8 cellular contexts compared by ENCODE assay signal in genomic region chr20:17971571-17972013, GRCh38. TPM values are rescaled to one million over a fixed set of nuclear protein-coding genes. Genes with fewer than 3 reads are reported as not detected.
DNase-seq lines count a peak whose midpoint lies in the region; ATAC-seq and TF ChIP-seq lines count a peak whose summit lies in the region.

No MANE protein-coding gene starts in this region.

- H3K4me1 Mint-ChIP-seq in activated naive CD4-positive, alpha-beta T cell treated with anti-CD3 and anti-CD28 coated beads, Interleukin-2, amount 50 U/mL, for 24 hours: peaks cover 46% of the 10 kb centered on the region
- H3K4me1 Mint-ChIP-seq in activated CD8-positive, alpha-beta T cell treated with anti-CD3 and anti-CD28 coated beads for 36 hours (ENCODE audit: low read depth): peaks cover 27% of the 10 kb centered on the region
- H3K4me1 Mint-ChIP-seq in stimulated activated naive B cell treated with anti-CD40 and anti-IgM and Interleukin-4, amounts not matched to agents 10 μg/mL and 1 μg/mL and 100 μg/mL, for 72 hours: peaks cover 25 to 45% of the 10 kb centered on the region in 2 donors

- ATAC-seq in activated CD8-positive, alpha-beta T cell treated with anti-CD3 and anti-CD28 coated beads for 36 hours: no peak
- no peak for ATAC-seq in stimulated activated naive B cell treated with anti-CD40 and anti-IgM and Interleukin-4, amounts not matched to agents 10 μg/mL and 1 μg/mL and 100 μg/mL, for 72 hours (replicated peaks)
- no peak for ATAC-seq in GM21619 (IDR thresholded peaks at IDR 0.05; ENCODE audit: unreplicated experiment)

- H3K9me3 Mint-ChIP-seq in activated naive CD4-positive, alpha-beta T cell treated with anti-CD3 and anti-CD28 coated beads, Interleukin-2, amount 50 U/mL, for 24 hours: no peaks in the 10 kb centered on the region
- no peaks in the 10 kb centered on the region for H3K9me3 Mint-ChIP-seq in activated CD8-positive, alpha-beta T cell treated with anti-CD3 and anti-CD28 coated beads for 36 hours
- H3K9me3 Mint-ChIP-seq in stimulated activated naive B cell treated with anti-CD40 and anti-IgM and Interleukin-4, amounts not matched to agents 10 μg/mL and 1 μg/mL and 100 μg/mL, for 72 hours: no peaks in the 10 kb centered on the region

- peak overlapping the region; percentile 56 for H3K4me3 Mint-ChIP-seq in activated naive CD4-positive, alpha-beta T cell treated with anti-CD3 and anti-CD28 coated beads, Interleukin-2, amount 50 U/mL, for 24 hours
- H3K4me3 Mint-ChIP-seq in activated CD8-positive, alpha-beta T cell treated with anti-CD3 and anti-CD28 coated beads for 36 hours: peak overlapping the region; percentile 92
- peak overlapping the region; percentile 82 to 100 for H3K4me3 Mint-ChIP-seq in stimulated activated naive B cell treated with anti-CD40 and anti-IgM and Interleukin-4, amounts not matched to agents 10 μg/mL and 1 μg/mL and 100 μg/mL, for 72 hours

- H3K36me3 Mint-ChIP-seq in activated naive CD4-positive, alpha-beta T cell treated with anti-CD3 and anti-CD28 coated beads, Interleukin-2, amount 50 U/mL, for 24 hours: peaks cover 23% of the 10 kb centered on the region
- peaks cover 67% of the 10 kb centered on the region for H3K36me3 Mint-ChIP-seq in activated CD8-positive, alpha-beta T cell treated with anti-CD3 and anti-CD28 coated beads for 36 hours (ENCODE audit: low read depth)
- H3K36me3 Mint-ChIP-seq in stimulated activated naive B cell treated with anti-CD40 and anti-IgM and Interleukin-4, amounts not matched to agents 10 μg/mL and 1 μg/mL and 100 μg/mL, for 72 hours: peaks cover 47 to 60% of the 10 kb centered on the region in 2 donors

- CTCF ChIA-PET in activated CD8-positive, alpha-beta T cell treated with anti-CD3 and anti-CD28 coated beads for 36 hours (lab: Charles Lee): interaction anchor here (0.7 to 1.1 kb wide), 3 partner anchors 25 to 305 kb away, joined by 3 to 5 read pairs (median 4); partner anchors contain the start of gene RRBP1

- H3K27me3 Mint-ChIP-seq in activated naive CD4-positive, alpha-beta T cell treated with anti-CD3 and anti-CD28 coated beads, Interleukin-2, amount 50 U/mL, for 24 hours: no peaks in the 10 kb centered on the region
- no peaks in the 10 kb centered on the region for H3K27me3 Mint-ChIP-seq in activated CD8-positive, alpha-beta T cell treated with anti-CD3 and anti-CD28 coated beads for 36 hours
- no peaks in the 10 kb centered on the region for H3K27me3 Mint-ChIP-seq in stimulated activated naive B cell treated with anti-CD40 and anti-IgM and Interleukin-4, amounts not matched to agents 10 μg/mL and 1 μg/mL and 100 μg/mL, for 72 hours

- H3K4me3 ChIP-seq in iPS-11a (ENCODE audit: low read depth, low read length): peak overlapping the region; percentile 98

- no peak overlapping the region for H3K27ac Mint-ChIP-seq in activated naive CD4-positive, alpha-beta T cell treated with anti-CD3 and anti-CD28 coated beads, Interleukin-2, amount 50 U/mL, for 24 hours
- no peak overlapping the region for H3K27ac Mint-ChIP-seq in activated CD8-positive, alpha-beta T cell treated with anti-CD3 and anti-CD28 coated beads for 36 hours
- H3K27ac Mint-ChIP-seq in stimulated activated naive B cell treated with anti-CD40 and anti-IgM and Interleukin-4, amounts not matched to agents 10 μg/mL and 1 μg/mL and 100 μg/mL, for 72 hours: peak overlapping the region; percentile 91

- intact Hi-C loops in activated CD8-positive, alpha-beta T cell treated with anti-CD3 and anti-CD28 coated beads for 36 hours (cut with micrococcal nuclease): no loop called here

- DNase-seq in activated naive CD4-positive, alpha-beta T cell treated with anti-CD3 and anti-CD28 coated beads, Interleukin-2, amount 50 U/mL, for 16 hours: no peak
- no peak for DNase-seq in activated CD8-positive, alpha-beta T cell treated with anti-CD3 and anti-CD28 coated beads for 36 hours
- DNase-seq in stimulated activated naive B cell treated with anti-CD40 and anti-IgM and Interleukin-4, amounts not matched to agents 10 μg/mL and 1 μg/mL and 100 μg/mL, for 72 hours: no peak
- no peak for DNase-seq in midbrain (lab: John Stamatoyannopoulos, UW)
- no peak for DNase-seq in GM19238 (ENCODE audit: insufficient read length, low spot score)

- TF ChIP-seq CTCF in activated CD8-positive, alpha-beta T cell treated with anti-CD3 and anti-CD28 coated beads for 36 hours (IDR thresholded peaks at IDR 0.05): no peak

- POLR2A ChIA-PET in activated CD8-positive, alpha-beta T cell treated with anti-CD3 and anti-CD28 coated beads for 36 hours (lab: Charles Lee): interaction anchor here (1.1 to 1.3 kb wide), 2 partner anchors 12 to 18 kb away, joined by 3 to 4 read pairs; no protein-coding TSS in a partner anchor

RNA-seq across cellular contexts. Expression of gene MGME1, which starts 2.8 kb away (rescaled TPM):
- total RNA-seq in activated CD8-positive, alpha-beta T cell treated with anti-CD3 and anti-CD28 coated beads for 36 hours: 10 to 100 TPM; 28.2 to 30.5 TPM

RNA-seq across cellular contexts. Expression of gene SNX5, which starts 3.0 kb away (rescaled TPM):
- 100 to 1,000 TPM; 222 to 249 TPM for total RNA-seq in activated CD8-positive, alpha-beta T cell treated with anti-CD3 and anti-CD28 coated beads for 36 hours
